Comparison of ENCODE assay signal across 21 cellular contexts in the genomic region with DNA sequence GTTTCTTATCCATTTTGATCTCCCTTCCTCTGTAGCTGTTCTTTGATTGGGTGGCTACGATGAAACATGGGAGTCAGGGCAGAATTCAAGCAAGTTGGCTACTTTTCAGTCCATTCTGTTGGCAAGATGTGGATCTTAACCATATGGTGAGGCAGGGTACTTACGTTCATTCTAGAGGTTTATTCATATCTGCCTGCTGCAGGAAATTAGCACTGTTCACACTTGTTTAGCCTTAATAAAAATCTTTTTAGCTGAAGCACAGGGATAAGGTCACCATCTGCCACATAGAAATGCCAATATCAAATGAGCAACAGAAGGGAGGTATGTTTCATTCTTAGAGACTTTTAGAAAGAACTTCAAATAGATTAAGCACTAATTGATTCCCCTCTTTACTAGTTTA.
"Had no signal": no experiment of that assay in that cellular context is flagged by ENCODE, and none has a peak within 500 bp of the region (broad histone marks: within the 10 kb centered on the region; RNA-seq: fewer than 3 reads in every experiment).

No MANE protein-coding gene starts in this region.

- H3K36me3 Mint-ChIP-seq: activated naive CD4-positive, alpha-beta T cell treated with anti-CD3 and anti-CD28 coated beads, Interleukin-2, amount 10 ng/mL, durations not matched to agents 7 days and 5 days; immature natural killer cell; memory B cell had no signal

- H3K27ac Mint-ChIP-seq: activated naive CD4-positive, alpha-beta T cell treated with anti-CD3 and anti-CD28 coated beads, Interleukin-2, amount 10 ng/mL, durations not matched to agents 7 days and 5 days; activated naive CD8-positive, alpha-beta T cell treated with anti-CD3 and anti-CD28 coated beads, Interleukin-2, amount 50 U/mL, for 24 hours; immature natural killer cell; memory B cell; progenitor cell of endocrine pancreas had no signal

- H3K27ac ChIP-seq: brain microvascular endothelial cell, gastrocnemius medialis, heart right ventricle, tibial artery had no signal

- H3K4me1 ChIP-seq: gastrocnemius medialis, heart right ventricle, tibial artery had no signal

- H3K27me3 ChIP-seq: brain microvascular endothelial cell, gastrocnemius medialis, heart right ventricle, tibial artery had no signal

- H3K9me3 ChIP-seq: gastrocnemius medialis, heart right ventricle, tibial artery had no signal

- H3K36me3 ChIP-seq: brain microvascular endothelial cell, gastrocnemius medialis, heart right ventricle, tibial artery had no signal

- DNase-seq: activated CD4-positive, alpha-beta T cell treated with anti-CD3 and anti-CD28 coated beads, Interleukin-2, amount 50 U/mL, for 1 hour; activated CD8-positive, alpha-beta memory T cell treated with anti-CD3 and anti-CD28 coated beads, Interleukin-2, amount 50 U/mL, for 4 hours; activated effector memory CD4-positive, alpha-beta T cell treated with Interleukin-2 at 50 U/mL for 16 hours; activated naive CD4-positive, alpha-beta T cell treated with anti-CD3 and anti-CD28 coated beads, Interleukin-2, amount 10 ng/mL, durations not matched to agents 7 days and 5 days; activated naive CD8-positive, alpha-beta T cell treated with anti-CD3 and anti-CD28 coated beads, Interleukin-2, amount 50 U/mL, for 24 hours; activated T-cell treated with anti-CD3 and anti-CD28 coated beads, Interleukin-2, amount 50 U/mL, for 4 hours; aorta; brain microvascular endothelial cell; central memory CD4-positive, alpha-beta T cell; cortex of kidney; erythroblast; gastrocnemius medialis; heart right ventricle; immature natural killer cell; stimulated activated CD8-positive, alpha-beta memory T cell treated with anti-CD3 and anti-CD28 coated beads, Interleukin-4, amount 100 ng/mL, for 48 hours; stimulated activated naive CD8-positive, alpha-beta T cell treated with anti-CD3 and anti-CD28 coated beads, Interleukin-15, Interleukin-2, amounts not matched to agents 100 U/mL and 50 U/mL, for 24 hours; T-helper 9 cell; tibial artery had no signal

- H3K4me1 Mint-ChIP-seq: activated naive CD4-positive, alpha-beta T cell treated with anti-CD3 and anti-CD28 coated beads, Interleukin-2, amount 10 ng/mL, durations not matched to agents 7 days and 5 days; activated naive CD8-positive, alpha-beta T cell treated with anti-CD3 and anti-CD28 coated beads, Interleukin-2, amount 50 U/mL, for 24 hours; immature natural killer cell; memory B cell had no signal

- H3K4me3 ChIP-seq: gastrocnemius medialis, heart right ventricle, tibial artery had no signal

- H3K9me3 Mint-ChIP-seq: activated naive CD4-positive, alpha-beta T cell treated with anti-CD3 and anti-CD28 coated beads, Interleukin-2, amount 10 ng/mL, durations not matched to agents 7 days and 5 days; activated naive CD8-positive, alpha-beta T cell treated with anti-CD3 and anti-CD28 coated beads, Interleukin-2, amount 50 U/mL, for 24 hours; activated T-cell treated with anti-CD3 and anti-CD28 coated beads, Interleukin-2, amount 50 U/mL, for 4 hours had no signal

- H3K4me3 Mint-ChIP-seq: activated naive CD4-positive, alpha-beta T cell treated with anti-CD3 and anti-CD28 coated beads, Interleukin-2, amount 10 ng/mL, durations not matched to agents 7 days and 5 days; activated naive CD8-positive, alpha-beta T cell treated with anti-CD3 and anti-CD28 coated beads, Interleukin-2, amount 50 U/mL, for 24 hours; activated T-cell treated with anti-CD3 and anti-CD28 coated beads, Interleukin-2, amount 50 U/mL, for 4 hours; immature natural killer cell; memory B cell had no signal

- H3K27me3 Mint-ChIP-seq: activated naive CD4-positive, alpha-beta T cell treated with anti-CD3 and anti-CD28 coated beads, Interleukin-2, amount 10 ng/mL, durations not matched to agents 7 days and 5 days; activated naive CD8-positive, alpha-beta T cell treated with anti-CD3 and anti-CD28 coated beads, Interleukin-2, amount 50 U/mL, for 24 hours; memory B cell; progenitor cell of endocrine pancreas had no signal

- ATAC-seq: activated CD4-positive, CD25-positive, alpha-beta regulatory T cell treated with anti-CD3 and anti-CD28 coated beads, Interleukin-2, amount 50 U/mL, for 24 hours; activated naive CD8-positive, alpha-beta T cell treated with anti-CD3 and anti-CD28 coated beads, Interleukin-2, amount 50 U/mL, for 24 hours; activated T-cell treated with anti-CD3 and anti-CD28 coated beads, Interleukin-2, amount 50 U/mL, for 4 hours; gastrocnemius medialis; heart right ventricle; stimulated activated naive CD8-positive, alpha-beta T cell treated with anti-CD3 and anti-CD28 coated beads, Interleukin-15, Interleukin-2, amounts not matched to agents 100 U/mL and 50 U/mL, for 24 hours had no signal
